ENCODE assay signal across 25 cellular contexts in the genomic region with DNA sequence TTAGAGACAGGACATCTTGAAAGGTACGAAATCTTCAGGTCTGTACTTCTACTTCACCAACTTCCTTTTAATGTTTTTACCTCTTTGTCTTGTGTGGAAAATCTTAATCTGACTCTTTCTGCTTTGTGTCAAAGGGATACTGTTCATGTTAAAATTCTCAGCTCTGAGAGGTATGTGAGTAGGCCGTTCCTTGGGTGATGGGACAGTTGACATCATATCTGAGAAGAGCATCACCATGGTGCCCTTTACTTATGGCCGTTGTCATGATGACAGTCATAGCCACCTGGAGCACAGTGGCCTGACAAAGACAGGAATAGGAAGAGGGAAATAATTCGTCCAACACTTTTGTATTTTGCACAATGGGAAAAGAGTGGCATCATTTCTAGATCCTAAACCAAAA.
A peak's percentile ranks its signal among the peaks of the same experiment; 100 is the strongest.
DNase-seq lines count a peak whose midpoint lies in the region; ATAC-seq and TF ChIP-seq lines count a peak whose summit lies in the region.
"Had no signal": no experiment of that assay in that cellular context is flagged by ENCODE, and none has a peak within 500 bp of the region (broad histone marks: within the 10 kb centered on the region; RNA-seq: fewer than 3 reads in every experiment).

No MANE protein-coding gene starts in this region.

- H3K4me1 Mint-ChIP-seq in activated CD4-positive, alpha-beta T cell treated with anti-CD3 and anti-CD28 coated beads for 36 hours: no peaks in the 10 kb centered on the region
- peaks cover 5% of the 10 kb centered on the region for H3K4me1 Mint-ChIP-seq in activated naive CD8-positive, alpha-beta T cell treated with anti-CD3 and anti-CD28 coated beads for 36 hours
- peaks cover 90% of the 10 kb centered on the region for H3K4me1 Mint-ChIP-seq in nephron

- peak overlapping the region; percentile 17; the same call in 1 of the 2 replicates for H3K4ac ChIP-seq in IMR-90 (ENCODE audit: low read depth, low read length)

- WGBS in IMR-90 (ENCODE audit: extremely low coverage in 2 of 2, insufficient read length in 1 of 2), 2 experiments: no CpG with 5 or more reads among the region's 4 CpGs

- no peak overlapping the region for H2AFZ ChIP-seq in IMR-90 (replicated peaks; ENCODE audit: low read length, poor library complexity)
- H2AFZ ChIP-seq: GM23338 had no signal

- H3K9me3 Mint-ChIP-seq in activated CD4-positive, alpha-beta T cell treated with anti-CD3 and anti-CD28 coated beads for 36 hours (ENCODE audit: low read depth): no peaks in the 10 kb centered on the region
- H3K9me3 Mint-ChIP-seq in activated naive CD8-positive, alpha-beta T cell treated with anti-CD3 and anti-CD28 coated beads for 36 hours: no peaks in the 10 kb centered on the region
- no peaks in the 10 kb centered on the region for H3K9me3 Mint-ChIP-seq in nephron
- H3K9me3 Mint-ChIP-seq: CD8-positive, alpha-beta T cell had no signal

- H4K91ac ChIP-seq in IMR-90 (ENCODE audit: insufficient read depth, low read depth, low read length): no peak overlapping the region

- no peaks in the 10 kb centered on the region for H3K36me3 Mint-ChIP-seq in activated CD4-positive, alpha-beta T cell treated with anti-CD3 and anti-CD28 coated beads for 36 hours (ENCODE audit: low read depth)
- peaks cover 7% of the 10 kb centered on the region for H3K36me3 Mint-ChIP-seq in activated naive CD8-positive, alpha-beta T cell treated with anti-CD3 and anti-CD28 coated beads for 36 hours
- no peaks in the 10 kb centered on the region for H3K36me3 Mint-ChIP-seq in nephron (ENCODE audit: low read depth)
- H3K36me3 Mint-ChIP-seq: CD8-positive, alpha-beta T cell had no signal

- no peak for TF ChIP-seq RAD21 in IMR-90 (IDR thresholded peaks at IDR 0.05; ENCODE audit: low read length)

- no peaks in the 10 kb centered on the region for H4K20me1 ChIP-seq in IMR-90 (ENCODE audit: insufficient read depth, low read length)

- no peak overlapping the region for H3K56ac ChIP-seq in IMR-90 (ENCODE audit: extremely low read depth, insufficient read depth, low read length)

- peak overlapping the region; percentile 79; the same call in 1 of the 2 replicates for H2AK5ac ChIP-seq in IMR-90 (ENCODE audit: low read depth, low read length)

- BruUV-seq in IMR-90 (replicated peaks; lab: Mats Ljungman, UMichigan): no TSS peak

- CTCF ChIA-PET in activated CD4-positive, alpha-beta T cell treated with anti-CD3 and anti-CD28 coated beads for 36 hours (lab: Charles Lee): no interaction called here
- CTCF ChIA-PET in IMR-90 (lab: Yijun Ruan, JAX): no interaction called here

- H3K36me3 ChIP-seq in IMR-90 (ENCODE audit: control insufficient read depth, insufficient read depth, low read length) (no peaks in the 10 kb centered on the region), MG63 (no peaks in the 10 kb centered on the region)
- H3K36me3 ChIP-seq: HAP-1, Peyer's patch had no signal

- no peak overlapping the region for H3K4me3 Mint-ChIP-seq in activated CD4-positive, alpha-beta T cell treated with anti-CD3 and anti-CD28 coated beads for 36 hours
- no peak overlapping the region for H3K4me3 Mint-ChIP-seq in activated naive CD8-positive, alpha-beta T cell treated with anti-CD3 and anti-CD28 coated beads for 36 hours
- H3K4me3 Mint-ChIP-seq in nephron: no peak overlapping the region
- H3K4me3 Mint-ChIP-seq: CD8-positive, alpha-beta T cell; GM23338 had no signal

- no peak overlapping the region for H2BK120ac ChIP-seq in IMR-90 (ENCODE audit: low read depth, low read length)

- POLR2A ChIA-PET in activated CD4-positive, alpha-beta T cell treated with anti-CD3 and anti-CD28 coated beads for 36 hours (lab: Charles Lee): no interaction called here
- POLR2A ChIA-PET in IMR-90 (lab: Charles Lee; ENCODE audit: unreplicated experiment): no interaction called here

- H2BK5ac ChIP-seq in IMR-90 (ENCODE audit: low read depth, low read length, poor library complexity, severe bottlenecking): no peak overlapping the region

- intact Hi-C loops in activated CD4-positive, alpha-beta T cell treated with anti-CD3 and anti-CD28 coated beads for 36 hours (cut with DNase I, micrococcal nuclease): no loop called here
- intact Hi-C loops in IMR-90 (cut with micrococcal nuclease): no loop called here
- intact Hi-C loops in left cardiac atrium (cut with DNase I): no loop called here

- no peaks in the 10 kb centered on the region for H3K27me3 Mint-ChIP-seq in activated CD4-positive, alpha-beta T cell treated with anti-CD3 and anti-CD28 coated beads for 36 hours
- H3K27me3 Mint-ChIP-seq in activated naive CD8-positive, alpha-beta T cell treated with anti-CD3 and anti-CD28 coated beads for 36 hours: no peaks in the 10 kb centered on the region
- H3K27me3 Mint-ChIP-seq in nephron (ENCODE audit: low read depth): no peaks in the 10 kb centered on the region

- dilution Hi-C loops in IMR-90 (cut with HindIII; ENCODE audit: low sequenced_read_pairs, unreplicated experiment): no loop called here

- H3K27ac ChIP-seq in IMR-90 (ENCODE audit: insufficient read depth, low read length): no peak overlapping the region
- H3K27ac ChIP-seq: HL-60, Peyer's patch had no signal

- no peaks in the 10 kb centered on the region for H3K27me3 ChIP-seq in IMR-90 (ENCODE audit: control insufficient read depth, insufficient read depth, low read length)
- no peaks in the 10 kb centered on the region for H3K27me3 ChIP-seq in MG63
- H3K27me3 ChIP-seq: Peyer's patch had no signal

- no peak overlapping the region for H3K27ac Mint-ChIP-seq in activated CD4-positive, alpha-beta T cell treated with anti-CD3 and anti-CD28 coated beads for 36 hours
- H3K27ac Mint-ChIP-seq in activated naive CD8-positive, alpha-beta T cell treated with anti-CD3 and anti-CD28 coated beads for 36 hours: peak overlapping the region; percentile 52
- peak overlapping the region; percentile 61 to 74 (median 69) for H3K27ac Mint-ChIP-seq in nephron
- H3K27ac Mint-ChIP-seq: CD8-positive, alpha-beta T cell; GM23338 had no signal

- H2AK9ac ChIP-seq in IMR-90 (replicated peaks; ENCODE audit: low read depth, low read length, poor library complexity): no peak overlapping the region

- no peak overlapping the region for H3K18ac ChIP-seq in IMR-90 (ENCODE audit: low read depth, low read length)

- ATAC-seq in activated CD4-positive, alpha-beta T cell treated with anti-CD3 and anti-CD28 coated beads for 36 hours: peak; percentile 30
- ATAC-seq in IMR-90 (ENCODE audit: low read depth) (no peak), GM19324 (IDR thresholded peaks at IDR 0.05; ENCODE audit: low FRiP score, unreplicated experiment) (no peak), left cardiac atrium (no peak)
- ATAC-seq: CD8-positive, alpha-beta T cell; GM23338; HepG2 had no signal

- in situ Hi-C loops in IMR-90 (cut with MboI; ENCODE audit: low sequenced_read_pairs): no loop called here

- no peak overlapping the region for H3K23ac ChIP-seq in IMR-90 (ENCODE audit: low read depth, low read length)

- H3K9me3 ChIP-seq in IMR-90 (ENCODE audit: control insufficient read depth, insufficient read depth, low read length) (no peaks in the 10 kb centered on the region), MG63 (no peaks in the 10 kb centered on the region)
- H3K9me3 ChIP-seq: HAP-1, Peyer's patch had no signal

- H3K14ac ChIP-seq in IMR-90 (replicated peaks; ENCODE audit: low read depth, low read length): no peak overlapping the region

- TF ChIP-seq CTCF in IMR-90 (conservative IDR thresholded peaks at IDR 0.05; ENCODE audit: low read depth, low read length) (no peak), nephron (IDR thresholded peaks at IDR 0.05; ENCODE audit: unreplicated experiment in 3 of 3) (no peak)

- TF ChIP-seq POLR2A in IMR-90 (IDR thresholded peaks at IDR 0.05; ENCODE audit: low read depth, low read length): no peak

- no peak overlapping the region for H3K4me3 ChIP-seq in IMR-90 (ENCODE audit: insufficient read depth, low read depth, low read length)
- H3K4me3 ChIP-seq in MG63: no peak overlapping the region
- H3K4me3 ChIP-seq: GM23338, HAP-1, Peyer's patch had no signal

- DNase-seq in activated CD4-positive, alpha-beta T cell treated with anti-CD3 and anti-CD28 coated beads for 36 hours: no peak
- DNase-seq in activated CD4-positive, alpha-beta T cell treated with anti-CD3 and anti-CD28 coated beads for 1 hour: no peak
- DNase-seq in IMR-90: no peak
- DNase-seq in activated naive CD8-positive, alpha-beta T cell treated with anti-CD3 and anti-CD28 coated beads for 36 hours: no peak
- no peak for DNase-seq in MG63
- no peak for DNase-seq in left cardiac atrium
- DNase-seq: AML-193; C1 segment of cervical spinal cord; CD8-positive, alpha-beta T cell; GDM1; KBM-7; NCI-H1105; NCI-H146; NCI-H2029 treated with DMSO at 0.1 percent for 48 hours; NCI-H2171; NCI-H345; NCI-H524 treated with DMSO at 0.1 percent for 48 hours; NCI-H82; Peyer's patch had no signal

- no peak overlapping the region for H3K9ac ChIP-seq in IMR-90 (ENCODE audit: low read depth, low read length)

- H3K4me1 ChIP-seq in IMR-90 (ENCODE audit: control insufficient read depth, insufficient read depth, low read length): peaks cover 9% of the 10 kb centered on the region

- no peak overlapping the region for H4K5ac ChIP-seq in IMR-90 (ENCODE audit: low read depth, low read length)

- H3K9me1 ChIP-seq in IMR-90 (ENCODE audit: insufficient read depth, low read length): peaks cover 8% of the 10 kb centered on the region

- H2BK20ac ChIP-seq in IMR-90 (ENCODE audit: low read depth, low read length): no peak overlapping the region

- no peak overlapping the region for H2BK15ac ChIP-seq in IMR-90 (ENCODE audit: low read depth, low read length)

- H3K79me1 ChIP-seq in IMR-90 (ENCODE audit: low read depth in 1 of 2, low read length in 2 of 2): no peaks in the 10 kb centered on the region

- H4K8ac ChIP-seq in IMR-90 (ENCODE audit: low read depth in 2 of 2, low read length in 2 of 2): no peak overlapping the region

- H3K4me2 ChIP-seq in IMR-90 (ENCODE audit: low read depth, low read length): no peak overlapping the region
- H3K4me2 ChIP-seq: GM23338 had no signal

TF ChIP-seq in IMR-90, 13 proteins besides CTCF, POLR2A, EP300 and RAD21:
- TF ChIP-seq NFE2L2 (IDR thresholded peaks at IDR 0.05; ENCODE audit: low read depth, low read length): no peak
- TF ChIP-seq, protein P1, sequence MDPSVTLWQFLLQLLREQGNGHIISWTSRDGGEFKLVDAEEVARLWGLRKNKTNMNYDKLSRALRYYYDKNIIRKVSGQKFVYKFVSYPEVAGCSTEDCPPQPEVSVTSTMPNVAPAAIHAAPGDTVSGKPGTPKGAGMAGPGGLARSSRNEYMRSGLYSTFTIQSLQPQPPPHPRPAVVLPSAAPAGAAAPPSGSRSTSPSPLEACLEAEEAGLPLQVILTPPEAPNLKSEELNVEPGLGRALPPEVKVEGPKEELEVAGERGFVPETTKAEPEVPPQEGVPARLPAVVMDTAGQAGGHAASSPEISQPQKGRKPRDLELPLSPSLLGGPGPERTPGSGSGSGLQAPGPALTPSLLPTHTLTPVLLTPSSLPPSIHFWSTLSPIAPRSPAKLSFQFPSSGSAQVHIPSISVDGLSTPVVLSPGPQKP (IDR thresholded peaks at IDR 0.05; ENCODE audit: borderline replicate concordance, low read depth, low read length): no peak
